In genomic region chr20:50734730-50735679, GRCh38 we compare ENCODE assay signal across 22 cellular contexts. TPM values are rescaled to one million over a fixed set of nuclear protein-coding genes. Genes with fewer than 3 reads are reported as not detected.
DNase-seq lines count a peak whose midpoint lies in the region; ATAC-seq and TF ChIP-seq lines count a peak whose summit lies in the region.
"Had no signal": no experiment of that assay in that cellular context is flagged by ENCODE, and none has a peak within 500 bp of the region (broad histone marks: within the 10 kb centered on the region; RNA-seq: fewer than 3 reads in every experiment).

No MANE protein-coding gene starts in this region.

- ATAC-seq in HG03175 (IDR thresholded peaks at IDR 0.05; ENCODE audit: unreplicated experiment), result no peak
- ATAC-seq: natural killer cell had no signal

- no peaks in the 10 kb centered on the region for H3K27me3 ChIP-seq in HUES64 (ENCODE audit: insufficient read depth, low read length)
- H3K27me3 ChIP-seq in hepatocyte, result no peaks in the 10 kb centered on the region
- H3K27me3 ChIP-seq in transverse colon, result no peaks in the 10 kb centered on the region
- H3K27me3 ChIP-seq in suprapubic skin, result no peaks in the 10 kb centered on the region
- H3K27me3 ChIP-seq: tibial artery had no signal

- no peak overlapping the region for H3K4me3 ChIP-seq in HUES64 (ENCODE audit: low read length)
- no peak overlapping the region for H3K4me3 ChIP-seq in SK-N-MC
- H3K4me3 ChIP-seq in hepatocyte, result no peak overlapping the region
- no peak overlapping the region for H3K4me3 ChIP-seq in transverse colon
- H3K4me3 ChIP-seq in OCI-LY7 (ENCODE audit: low read depth, low read length, poor library complexity, severe bottlenecking), result no peak overlapping the region
- H3K4me3 ChIP-seq in suprapubic skin, result no peak overlapping the region
- H3K4me3 ChIP-seq: SJCRH30, tibial artery had no signal

- TF ChIP-seq EP300 in transverse colon (IDR thresholded peaks at IDR 0.05; ENCODE audit: low read depth), result no peak
- no peak for TF ChIP-seq EP300 in suprapubic skin (IDR thresholded peaks at IDR 0.05)

- TF ChIP-seq POLR2A in transverse colon (IDR thresholded peaks at IDR 0.05), result no peak
- TF ChIP-seq POLR2A in suprapubic skin (IDR thresholded peaks at IDR 0.05), result no peak

- no peak for TF ChIP-seq CTCF in hepatocyte (IDR thresholded peaks at IDR 0.05; ENCODE audit: poor library complexity)
- TF ChIP-seq CTCF in transverse colon (IDR thresholded peaks at IDR 0.05), result no peak
- no peak for TF ChIP-seq CTCF in OCI-LY7 (conservative IDR thresholded peaks at IDR 0.05; ENCODE audit: low read length)
- TF ChIP-seq CTCF in suprapubic skin (IDR thresholded peaks at IDR 0.05), result no peak

- peaks cover 29% of the 10 kb centered on the region for H3K36me3 ChIP-seq in HUES64 (ENCODE audit: insufficient read depth, low read length)
- H3K36me3 ChIP-seq in SK-N-MC (ENCODE audit: insufficient read depth, low read length), result peaks cover 14% of the 10 kb centered on the region; the same call in 1 of the 2 replicates
- H3K36me3 ChIP-seq in hepatocyte (replicated peaks; ENCODE audit: insufficient read depth, low read depth), result no peaks in the 10 kb centered on the region
- H3K36me3 ChIP-seq in transverse colon, result no peaks in the 10 kb centered on the region
- peaks cover 16% of the 10 kb centered on the region for H3K36me3 ChIP-seq in OCI-LY7 (ENCODE audit: insufficient read depth, low read length)
- no peaks in the 10 kb centered on the region for H3K36me3 ChIP-seq in suprapubic skin
- H3K36me3 ChIP-seq: SJCRH30 had no signal

- 90% methylated on average over 9 of the region's 9 CpGs for WGBS in HUES64
- 86% methylated on average over 9 of the region's 9 CpGs for WGBS in hepatocyte (ENCODE audit: low lambda C conversion rate, missing lambda C conversion rate)
- WGBS in transverse colon (ENCODE audit: low coverage in 1 of 2), 2 donors, result 85% methylated on average over 9 of the region's 9 CpGs
- WGBS in suprapubic skin, result 96% methylated on average over 9 of the region's 9 CpGs

- H3K4me1 ChIP-seq in HUES64 (ENCODE audit: insufficient read depth, low read length), result peaks cover 39% of the 10 kb centered on the region
- H3K4me1 ChIP-seq in hepatocyte (ENCODE audit: insufficient read depth), result peaks cover 36% of the 10 kb centered on the region
- H3K4me1 ChIP-seq in transverse colon, result peaks cover 7 to 41% (median 14%) of the 10 kb centered on the region in 4 donors
- H3K4me1 ChIP-seq in OCI-LY7 (ENCODE audit: insufficient read depth, low read length, poor library complexity, severe bottlenecking), result peaks cover 18% of the 10 kb centered on the region
- peaks cover 26% of the 10 kb centered on the region for H3K4me1 ChIP-seq in suprapubic skin

- POLR2A ChIA-PET in OCI-LY7 (lab: Charles Lee), result no interaction called here

- in situ Hi-C loops in transverse colon (cut with MboI; ENCODE audit: low pct_ligation_motif_present in 1 of 4, low pct_unique_long_range_greater_than_20kb in 1 of 4, low sequenced_read_pairs in 3 of 4), result loop anchor here in 3 of 4 donors (25.0 kb wide), 2 partner anchors 248 to 548 kb away; partner anchors contain the start of gene CEBPB (in 1 of the 3)

- no peaks in the 10 kb centered on the region for H3K9me3 ChIP-seq in HUES64 (ENCODE audit: insufficient read depth, low read depth, low read length)
- H3K9me3 ChIP-seq in SK-N-MC (ENCODE audit: low read depth, low read length), result no peaks in the 10 kb centered on the region
- H3K9me3 ChIP-seq in hepatocyte (ENCODE audit: low read depth), result no peaks in the 10 kb centered on the region
- no peaks in the 10 kb centered on the region for H3K9me3 ChIP-seq in transverse colon
- no peaks in the 10 kb centered on the region for H3K9me3 ChIP-seq in OCI-LY7 (ENCODE audit: low read length)
- no peaks in the 10 kb centered on the region for H3K9me3 ChIP-seq in suprapubic skin
- H3K9me3 ChIP-seq: SJCRH30, tibial artery had no signal

- H2AFZ ChIP-seq in hepatocyte (no peak overlapping the region), OCI-LY7 (ENCODE audit: low read length) (no peak overlapping the region)
- H2AFZ ChIP-seq: parathyroid adenoma had no signal

- H4K20me1 ChIP-seq in hepatocyte (ENCODE audit: insufficient read depth, poor library complexity, severe bottlenecking) (no peaks in the 10 kb centered on the region), OCI-LY7 (ENCODE audit: insufficient read depth, low read length) (no peaks in the 10 kb centered on the region; the same call in 1 of the 2 replicates)

- BruUV-seq in OCI-LY7 (replicated peaks; lab: Mats Ljungman, UMichigan), result no TSS peak

- H3K4me2 ChIP-seq in hepatocyte (peak overlapping the region; percentile 80), OCI-LY7 (ENCODE audit: low read length) (no peak overlapping the region)

- DNase-seq in SK-N-MC (ENCODE audit: low read depth, low spot score), result no peak
- no peak for DNase-seq in hepatocyte (ENCODE audit: low spot score)
- no peak for DNase-seq in transverse colon
- no peak for DNase-seq in OCI-LY7 (ENCODE audit: low spot score)
- no peak for DNase-seq in suprapubic skin (ENCODE audit: low spot score in 2 of 2)
- DNase-seq: activated CD4-positive, alpha-beta T cell treated with anti-CD3 and anti-CD28 coated beads, Interleukin-2, amount 50 U/mL, for 4 hours; activated gamma-delta T cell treated with Interleukin-2 at 50 U/mL for 16 hours; activated T-cell treated with anti-CD3 and anti-CD28 coated beads for 4 hours; amniotic stem cell; foreskin melanocyte; H9; kidney glomerular epithelial cell; mesenchymal stem cell; MM.1S; natural killer cell; NCI-H774; SJCRH30; stimulated activated naive CD4-positive, alpha-beta T cell; tibial artery had no signal

- H3K9me2 ChIP-seq in hepatocyte (replicated peaks; ENCODE audit: insufficient read depth) (no peaks in the 10 kb centered on the region), OCI-LY7 (ENCODE audit: insufficient read depth, low read length) (no peaks in the 10 kb centered on the region)

- H3K9ac ChIP-seq in HUES64 (ENCODE audit: low read depth, low read length) (no peak overlapping the region), SK-N-MC (ENCODE audit: insufficient read length) (no peak overlapping the region)
- H3K9ac ChIP-seq: parathyroid adenoma had no signal

- intact Hi-C loops in transverse colon (cut with DNase I; ENCODE audit: low total_unique reads) (loop anchor here (5.0 kb wide), 1 partner anchor 98 kb away; no protein-coding TSS in a partner anchor), OCI-LY7 (cut with micrococcal nuclease; ENCODE audit: unreplicated experiment) (loop anchor here (5.0 kb wide), 1 partner anchor 543 kb away; the partner anchor contains the start of gene CEBPB)

- CTCF ChIA-PET in OCI-LY7 (lab: Charles Lee; ENCODE audit: unreplicated experiment), result no interaction called here

- H3K27ac ChIP-seq in HUES64 (ENCODE audit: low read depth, low read length), result 0 out of 2 replicates have a peak overlapping the region, but pooled peaks have one; percentile 7
- peak overlapping the region; percentile 33; the same call in 1 of the 2 replicates for H3K27ac ChIP-seq in SK-N-MC
- H3K27ac ChIP-seq in hepatocyte, result peak overlapping the region; percentile 97
- H3K27ac ChIP-seq in transverse colon, result peak overlapping the region in 3 of 4 donors; percentile 25 to 52 (median 26)
- H3K27ac ChIP-seq in OCI-LY7 (ENCODE audit: low read depth, low read length, poor library complexity, severe bottlenecking), result no peak overlapping the region
- no peak overlapping the region for H3K27ac ChIP-seq in suprapubic skin
- H3K27ac ChIP-seq: parathyroid adenoma, SJCRH30, tibial artery had no signal

- peaks cover 80% of the 10 kb centered on the region for H3K79me2 ChIP-seq in hepatocyte
- peaks cover 17% of the 10 kb centered on the region; the same call in 1 of the 2 replicates for H3K79me2 ChIP-seq in OCI-LY7 (ENCODE audit: insufficient read depth, low read depth, low read length)

RNA-seq across cellular contexts. Expression of gene PARD6B, which starts 3.6 kb away (rescaled TPM):
- polyA plus RNA-seq in HUES64 (2013, experiment 1 of 2), result 6.1 TPM
- polyA plus RNA-seq in HUES64 (2013, experiment 2 of 2), result 6.4 TPM
- total RNA-seq in hepatocyte (38.5 and 41.0 TPM in 2 replicates), transverse colon (10 to 100 TPM in 3 of 4 donors, 1 to 10 TPM in 1; 1.2 to 34.8 (median 17.2) TPM), OCI-LY7 (2022) (5.1 and 6.1 TPM in 2 replicates), suprapubic skin (10 to 100 TPM in 1 of 4 donors, 1 to 10 TPM in 3; 7.6 to 10.3 (median 8.4) TPM)
- polyA plus RNA-seq in hepatocyte, result 14.6 and 16.1 TPM in 2 replicates
- total RNA-seq in OCI-LY7 (2014; rRNA removed; shearing (Covaris generic)), result 4.4 and 5.8 TPM in 2 replicates

RNA-seq across cellular contexts. Expression of gene RIPOR3, which starts 43.7 kb away (rescaled TPM):
- polyA plus RNA-seq in HUES64 (2013, experiment 1 of 2), result 0.85 TPM
- 0.89 TPM for polyA plus RNA-seq in HUES64 (2013, experiment 2 of 2)
- total RNA-seq in hepatocyte (4.3 and 5.6 TPM in 2 replicates), transverse colon (10 to 100 TPM in 1 of 4 donors, 1 to 10 TPM in 3; 4.6 to 15.7 (median 8.7) TPM), OCI-LY7 (2022) (0.35 and 0.53 TPM in 2 replicates), suprapubic skin (10 to 100 TPM in 1 of 4 donors, 1 to 10 TPM in 3; 3.3 to 10.1 (median 5.3) TPM)
- polyA plus RNA-seq in hepatocyte, result 5.7 and 10.3 TPM in 2 replicates
- total RNA-seq in OCI-LY7 (2014; rRNA removed; shearing (Covaris generic)), result not detected in 2 replicates

RNA-seq across cellular contexts. Expression of gene BCAS4, which starts 59.9 kb away (rescaled TPM):
- polyA plus RNA-seq in HUES64 (2013, experiment 1 of 2), result 8.2 TPM
- 12.2 TPM for polyA plus RNA-seq in HUES64 (2013, experiment 2 of 2)
- total RNA-seq in hepatocyte (5.6 and 12.5 TPM in 2 replicates), transverse colon (10 to 100 TPM in 1 of 4 donors, 1 to 10 TPM in 2, not detected in 1; 3.3 to 16.5 (median 4.0) TPM), OCI-LY7 (2022) (166 and 173 TPM in 2 replicates), suprapubic skin (1 to 10 TPM in 3 of 4 donors, under 1 TPM in 1; 0.91 to 2.6 (median 1.2) TPM)
- 18.0 and 21.6 TPM in 2 replicates for polyA plus RNA-seq in hepatocyte
- 128 and 181 TPM in 2 replicates for total RNA-seq in OCI-LY7 (2014; rRNA removed; shearing (Covaris generic))

Comparison
In these comparisons a context has a peak if more than half of its experiments do, and no peak if none do; other contexts are left out.
1. H3K27ac ChIP-seq: peak in HUES64 (single experiment), SK-N-MC (single experiment), hepatocyte (single experiment) and transverse colon (3 of 4); none in OCI-LY7 (single experiment) and suprapubic skin (single experiment).